In genomic region chr20:59942245-59942644, GRCh38 we compare ENCODE assay signal across 17 cellular contexts. TPM values are rescaled to one million over a fixed set of nuclear protein-coding genes. Genes with fewer than 3 reads are reported as not detected.
DNase-seq lines count a peak whose midpoint lies in the region; ATAC-seq and TF ChIP-seq lines count a peak whose summit lies in the region.
"Had no signal": no experiment of that assay in that cellular context is flagged by ENCODE, and none has a peak within 500 bp of the region (broad histone marks: within the 10 kb centered on the region; RNA-seq: fewer than 3 reads in every experiment).

No MANE protein-coding gene starts in this region.

- H3K27me3 ChIP-seq in cardiac muscle cell (no peaks in the 10 kb centered on the region), PC-3 (ENCODE audit: low read length) (no peaks in the 10 kb centered on the region), mesenchymal stem cell (ENCODE audit: control insufficient read depth in 1 of 2, insufficient read depth in 1 of 2, low read length in 2 of 2) (no peaks in the 10 kb centered on the region), suprapubic skin (no peaks in the 10 kb centered on the region)

- H3K36me3 ChIP-seq in cardiac muscle cell (peaks cover 19% of the 10 kb centered on the region), PC-3 (ENCODE audit: low read depth, low read length) (peaks cover 9% of the 10 kb centered on the region; the same call in 1 of the 2 replicates), mesenchymal stem cell (ENCODE audit: control insufficient read depth in 1 of 2, insufficient read depth in 2 of 2, low read depth in 1 of 2, low read length in 2 of 2) (peaks cover 10 to 44% of the 10 kb centered on the region in 2 experiments), suprapubic skin (peaks cover 17% of the 10 kb centered on the region)

- no peak overlapping the region for H3K23ac ChIP-seq in mesenchymal stem cell (ENCODE audit: low read length in 2 of 2)

- H4K8ac ChIP-seq in mesenchymal stem cell (ENCODE audit: low read length), result no peak overlapping the region

- H3K4ac ChIP-seq in mesenchymal stem cell (ENCODE audit: low read depth in 1 of 2, low read length in 2 of 2), result no peak overlapping the region

- H3K9me3 Mint-ChIP-seq in CD14-positive monocyte, result peaks cover 0 to 2% (median 0%) of the 10 kb centered on the region in 7 donors
- H3K9me3 Mint-ChIP-seq: activated B cell treated with CpG ODN at 0.5 μM for 24 hours had no signal

- no peak for DNase-seq in cardiac muscle cell (ENCODE audit: low read depth in 1 of 2, low spot score in 1 of 2)
- DNase-seq in Right ventricle myocardium inferior (ENCODE audit: missing footprints), result no peak
- DNase-seq in PC-3, result no peak
- no peak for DNase-seq in mesenchymal stem cell
- DNase-seq in suprapubic skin (ENCODE audit: low spot score in 2 of 2), result no peak
- DNase-seq in CD14-positive monocyte (ENCODE audit: low spot score), result no peak
- DNase-seq: activated B cell treated with CpG ODN at 0.5 μM for 24 hours; activated effector memory CD4-positive, alpha-beta T cell treated with Interleukin-2 at 50 U/mL for 16 hours; aorta; kidney glomerular epithelial cell; midbrain; NCI-H1930; NCI-H446 treated with DMSO at 0.1 percent for 48 hours; T-helper 2 cell had no signal

- H3K27ac ChIP-seq in cardiac muscle cell, result peak overlapping the region; percentile 97
- no peak overlapping the region for H3K27ac ChIP-seq in PC-3 (ENCODE audit: low read length)
- no peak overlapping the region for H3K27ac ChIP-seq in mesenchymal stem cell (ENCODE audit: low read length, poor library complexity, severe bottlenecking)
- peak overlapping the region; percentile 50 for H3K27ac ChIP-seq in suprapubic skin

- no peak overlapping the region for H3K14ac ChIP-seq in mesenchymal stem cell (ENCODE audit: low read length in 2 of 2)

- H2AK5ac ChIP-seq in mesenchymal stem cell (ENCODE audit: low read length, severe bottlenecking), result no peak overlapping the region

- H2AFZ ChIP-seq in PC-3 (ENCODE audit: low read length), result no peak overlapping the region
- H2AFZ ChIP-seq in mesenchymal stem cell (ENCODE audit: low read depth, low read length), result no peak overlapping the region

- H3K4me2 ChIP-seq in PC-3 (ENCODE audit: low read length) (peak overlapping the region; percentile 96), mesenchymal stem cell (ENCODE audit: low read length, poor library complexity, severe bottlenecking) (no peak overlapping the region)

- no peak for TF ChIP-seq EP300 in suprapubic skin (IDR thresholded peaks at IDR 0.05)

- H3K27me3 Mint-ChIP-seq in CD14-positive monocyte (ENCODE audit: low read depth in 3 of 3), result no peaks in the 10 kb centered on the region
- H3K27me3 Mint-ChIP-seq: activated B cell treated with CpG ODN at 0.5 μM for 24 hours had no signal

- WGBS in mesenchymal stem cell, result 100% methylated on average over 2 of the region's 2 CpGs
- WGBS in suprapubic skin, result 72% methylated on average over 2 of the region's 2 CpGs

- no peak overlapping the region for H3K9ac ChIP-seq in PC-3 (ENCODE audit: low read length)
- peak overlapping the region; percentile 97 for H3K9ac ChIP-seq in mesenchymal stem cell (ENCODE audit: low read length)

- H3K18ac ChIP-seq in mesenchymal stem cell (ENCODE audit: low read depth in 1 of 2, low read length in 2 of 2), result no peak overlapping the region

- H3K9me3 ChIP-seq in cardiac muscle cell (ENCODE audit: low read depth), result no peaks in the 10 kb centered on the region
- H3K9me3 ChIP-seq in PC-3 (ENCODE audit: low read length), result no peaks in the 10 kb centered on the region
- H3K9me3 ChIP-seq in mesenchymal stem cell (ENCODE audit: control insufficient read depth, low read length), result no peaks in the 10 kb centered on the region
- no peaks in the 10 kb centered on the region for H3K9me3 ChIP-seq in suprapubic skin

- H2BK120ac ChIP-seq in mesenchymal stem cell (ENCODE audit: low read depth, low read length), result no peak overlapping the region

- POLR2A ChIA-PET in PC-3 (lab: Charles Lee; ENCODE audit: unreplicated experiment), result no interaction called here

- peaks cover 39% of the 10 kb centered on the region for H3K79me2 ChIP-seq in PC-3 (ENCODE audit: low read length)

- H2BK12ac ChIP-seq in mesenchymal stem cell (ENCODE audit: low read length in 2 of 2), result no peak overlapping the region

- BruUV-seq in PC-3 (replicated peaks; lab: Mats Ljungman, UMichigan), result no TSS peak

- H3K4me1 Mint-ChIP-seq in CD14-positive monocyte, result peaks cover 59% of the 10 kb centered on the region

- no peak overlapping the region for H2BK15ac ChIP-seq in mesenchymal stem cell (ENCODE audit: low read depth, poor library complexity, severe bottlenecking)

- CTCF ChIA-PET in PC-3 (lab: Charles Lee), result no interaction called here

- peaks cover 31 to 37% of the 10 kb centered on the region in 2 donors for H3K36me3 Mint-ChIP-seq in CD14-positive monocyte

- peaks cover 14% of the 10 kb centered on the region for H3K79me1 ChIP-seq in mesenchymal stem cell (replicated peaks; ENCODE audit: low read length, poor library complexity, severe bottlenecking)

- H3F3A ChIP-seq in PC-3 (ENCODE audit: low read length, unreplicated experiment), result no peaks in the 10 kb centered on the region

- no peaks in the 10 kb centered on the region; the same call in 1 of the 2 replicates for H4K20me1 ChIP-seq in PC-3 (ENCODE audit: low read length)

- no peaks in the 10 kb centered on the region for H3K9me2 ChIP-seq in PC-3 (replicated peaks; ENCODE audit: low read length)

- peak overlapping the region in 3 of 7 donors; percentile 20 to 64 (median 41) for H3K27ac Mint-ChIP-seq in CD14-positive monocyte
- H3K27ac Mint-ChIP-seq: activated B cell treated with CpG ODN at 0.5 μM for 24 hours had no signal

- intact Hi-C loops in Right ventricle myocardium inferior (cut with DNase I), result loop anchor here (10.0 kb wide), 1 partner anchor 263 kb away; no protein-coding TSS in a partner anchor
- intact Hi-C loops in PC-3 (cut with micrococcal nuclease), result no loop called here
- intact Hi-C loops in CD14-positive monocyte (cut with micrococcal nuclease), result loop anchor here (10.0 kb wide), 3 partner anchors 113 to 1183 kb away; no protein-coding TSS in a partner anchor

- no peak overlapping the region for H2BK5ac ChIP-seq in mesenchymal stem cell (ENCODE audit: low read depth, low read length, poor library complexity, severe bottlenecking)

- H3K4me3 Mint-ChIP-seq in CD14-positive monocyte, result no peak overlapping the region

- H3K4me3 ChIP-seq in cardiac muscle cell (no peak overlapping the region), PC-3 (ENCODE audit: low read length) (no peak overlapping the region), mesenchymal stem cell (ENCODE audit: insufficient read depth in 1 of 2, low read depth in 1 of 2, low read length in 2 of 2) (peak overlapping the region in 1 of 2 experiments; percentile 90), suprapubic skin (peak overlapping the region; percentile 82)

- ATAC-seq in Right ventricle myocardium inferior (no peak), PC-3 (no peak), GM18867 (IDR thresholded peaks at IDR 0.05; ENCODE audit: unreplicated experiment) (no peak), HG02870 (IDR thresholded peaks at IDR 0.05; ENCODE audit: unreplicated experiment) (no peak)
- ATAC-seq: sciatic nerve had no signal

- no peak overlapping the region for H4K91ac ChIP-seq in mesenchymal stem cell (ENCODE audit: low read length)

- H3K4me1 ChIP-seq in cardiac muscle cell (ENCODE audit: low read depth) (peaks cover 44% of the 10 kb centered on the region), PC-3 (ENCODE audit: insufficient read depth, low read length) (peaks cover 31% of the 10 kb centered on the region), mesenchymal stem cell (ENCODE audit: control insufficient read depth, insufficient read depth, low read depth, low read length) (peaks cover 12% of the 10 kb centered on the region), suprapubic skin (peaks cover 51% of the 10 kb centered on the region)

- TF ChIP-seq POLR2A in suprapubic skin (IDR thresholded peaks at IDR 0.05), result no peak

- TF ChIP-seq CTCF in cardiac muscle cell (IDR thresholded peaks at IDR 0.05; ENCODE audit: low read depth, low read length), result no peak
- no peak for TF ChIP-seq CTCF in PC-3 (conservative IDR thresholded peaks at IDR 0.05; ENCODE audit: low read depth, low read length)
- no peak for TF ChIP-seq CTCF in suprapubic skin (IDR thresholded peaks at IDR 0.05)
- no peak for TF ChIP-seq CTCF in CD14-positive monocyte (IDR thresholded peaks at IDR 0.05)

RNA-seq across cellular contexts. Expression of gene FAM217B, which starts 2.1 kb away (rescaled TPM):
- total RNA-seq in cardiac muscle cell (11.3 and 12.3 TPM in 2 replicates), Right ventricle myocardium inferior (40.5 TPM), PC-3 (2014; rRNA removed) (6.3 and 7.2 TPM in 2 replicates), suprapubic skin (10 to 100 TPM in 1 of 4 donors, 1 to 10 TPM in 3; 2.8 to 12.9 (median 6.0) TPM)
- polyA plus RNA-seq in cardiac muscle cell (22.0 and 25.2 TPM in 2 replicates), CD14-positive monocyte (10 to 100 TPM; 18.1 to 18.3 TPM)
- polyA plus RNA-seq in mesenchymal stem cell (2013, experiment 1 of 2), result 14.6 TPM
- polyA plus RNA-seq in mesenchymal stem cell (2013, experiment 2 of 2), result 14.4 TPM

RNA-seq across cellular contexts. Expression of gene PPP1R3D, which starts 2.1 kb away (rescaled TPM):
- total RNA-seq in cardiac muscle cell (10.4 and 10.6 TPM in 2 replicates), Right ventricle myocardium inferior (13.2 TPM), PC-3 (2014; rRNA removed) (5.6 and 6.3 TPM in 2 replicates), suprapubic skin (10 to 100 TPM in 3 of 4 donors, 1 to 10 TPM in 1; 7.3 to 16.9 (median 12.8) TPM)
- polyA plus RNA-seq in cardiac muscle cell (4.3 and 6.7 TPM in 2 replicates), CD14-positive monocyte (1 to 10 TPM; 2.0 to 3.9 TPM)
- 3.6 TPM for polyA plus RNA-seq in mesenchymal stem cell (2013, experiment 1 of 2)
- polyA plus RNA-seq in mesenchymal stem cell (2013, experiment 2 of 2), result 3.7 TPM

RNA-seq across cellular contexts. Expression of gene SYCP2, which starts 8.8 kb away (rescaled TPM):
- total RNA-seq in cardiac muscle cell, result 0.14 TPM in 1 of 2 replicates, not detected in the other
- polyA plus RNA-seq in cardiac muscle cell, result 0.07 and 0.60 TPM in 2 replicates
- 1.4 TPM for total RNA-seq in Right ventricle myocardium inferior
- total RNA-seq in PC-3 (2014; rRNA removed), result 0.86 and 1.8 TPM in 2 replicates
- polyA plus RNA-seq in mesenchymal stem cell (2013, experiment 1 of 2), result 0.11 TPM
- polyA plus RNA-seq in mesenchymal stem cell (2013, experiment 2 of 2), result 0.19 TPM
- 1 to 10 TPM; 1.8 to 5.0 (median 4.4) TPM for total RNA-seq in suprapubic skin
- polyA plus RNA-seq in CD14-positive monocyte, result under 1 TPM; 0.28 to 0.30 TPM

RNA-seq across cellular contexts. Expression of gene CDH26, which starts 16.0 kb away (rescaled TPM):
- total RNA-seq in cardiac muscle cell (0.18 and 1.6 TPM in 2 replicates), Right ventricle myocardium inferior (2.3 TPM), PC-3 (2014; rRNA removed) (1.2 and 1.4 TPM in 2 replicates), suprapubic skin (1 to 10 TPM; 1.4 to 2.2 (median 2.0) TPM)
- polyA plus RNA-seq in cardiac muscle cell (0.38 and 0.96 TPM in 2 replicates), CD14-positive monocyte (1 to 10 TPM; 1.3 to 3.0 TPM)
- 0.04 TPM for polyA plus RNA-seq in mesenchymal stem cell (2013, experiment 1 of 2)
- polyA plus RNA-seq in mesenchymal stem cell (2013, experiment 2 of 2), result 0.04 TPM

Comparison
In these comparisons a context has a peak if more than half of its experiments do, and no peak if none do; other contexts are left out.
1. H3K27ac ChIP-seq: peak in cardiac muscle cell (single experiment) and suprapubic skin (single experiment); none in PC-3 (single experiment) and mesenchymal stem cell (single experiment).